1 cellular context compared by ENCODE assay signal in the genomic region with DNA sequence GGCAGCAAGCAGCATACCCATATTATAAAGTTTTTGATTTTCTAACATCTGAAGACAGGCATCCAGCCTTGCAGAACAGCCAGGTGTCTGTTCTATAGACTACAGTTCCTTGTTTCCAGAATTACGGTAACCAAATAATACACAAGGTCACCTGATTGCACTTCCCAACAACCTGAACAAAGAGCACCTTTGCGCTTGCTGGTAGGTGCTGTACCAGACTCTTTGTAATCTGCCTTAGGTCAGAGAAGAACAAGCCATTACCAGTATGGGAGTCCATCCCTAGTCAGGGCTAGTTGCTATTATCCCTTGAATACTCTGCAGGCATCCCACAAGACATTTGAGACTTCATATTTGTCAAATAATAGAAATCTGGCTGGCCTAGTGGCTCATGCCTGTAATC.
TF ChIP-seq lines count a peak whose summit lies in the region.

No MANE protein-coding gene starts in this region.

TF ChIP-seq in HepG2, 621 proteins besides CTCF, POLR2A, EP300 and RAD21 (continued from another document):
- TF ChIP-seq ARID5B (CRISPR knock-in tag; IDR thresholded peaks at IDR 0.05) (peak; percentile 25; the same call in 1 of the 2 replicates), GZF1 (CRISPR knock-in tag; IDR thresholded peaks at IDR 0.05) (peak; percentile 97), SOX13 (IDR thresholded peaks at IDR 0.05) (no peak), SOX13 (CRISPR knock-in tag; conservative IDR thresholded peaks at IDR 0.05 in 1 of 2, IDR thresholded peaks at IDR 0.05 in 1 of 2) (peak in 1 of 2 experiments; percentile 73; a peak in 2 of 4 replicates), FOXO1 (CRISPR knock-in tag; IDR thresholded peaks at IDR 0.05) (0 out of 2 replicates have a peak, but pooled peaks have one; percentile 13)
